1 cellular context compared by ENCODE assay signal in the genomic region with DNA sequence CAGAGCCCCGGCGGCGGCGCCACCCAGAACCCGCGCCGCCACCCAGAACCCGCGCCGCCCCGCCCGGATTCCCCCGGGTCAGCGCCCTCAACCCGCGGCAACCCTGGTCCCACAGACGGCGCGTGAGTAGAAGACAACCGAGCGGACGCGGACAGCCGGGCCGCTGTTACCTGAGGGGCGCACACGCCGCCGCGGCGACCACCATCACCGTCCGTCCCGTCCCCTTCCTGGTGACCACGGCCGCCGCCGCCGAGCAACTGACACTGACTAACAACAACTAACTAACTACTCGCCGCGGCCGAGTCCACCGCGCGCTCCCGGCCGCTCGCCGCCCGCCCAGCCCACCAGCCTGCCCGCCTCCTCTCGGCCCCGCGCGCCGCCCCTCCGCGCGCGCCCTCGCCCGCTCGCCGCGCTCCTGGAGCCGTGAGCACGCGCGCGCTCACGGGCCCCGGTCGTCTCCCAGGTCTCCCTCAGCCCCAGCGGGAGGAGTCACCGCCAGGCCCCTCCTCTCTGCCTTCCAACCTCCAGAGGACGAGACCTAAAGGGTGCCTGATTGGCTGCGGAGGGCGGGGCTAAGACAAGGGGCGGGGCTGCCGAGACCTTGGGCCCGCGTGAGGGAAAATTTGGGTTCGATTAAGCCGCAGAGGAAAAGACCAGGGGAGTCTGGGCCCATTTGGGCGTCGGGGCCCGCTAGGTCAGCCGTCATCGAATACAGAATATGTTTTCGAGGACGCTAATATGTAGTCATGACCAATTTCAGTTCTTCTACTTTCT.
TF ChIP-seq lines count a peak whose summit lies in the region.

A gene with protein sequence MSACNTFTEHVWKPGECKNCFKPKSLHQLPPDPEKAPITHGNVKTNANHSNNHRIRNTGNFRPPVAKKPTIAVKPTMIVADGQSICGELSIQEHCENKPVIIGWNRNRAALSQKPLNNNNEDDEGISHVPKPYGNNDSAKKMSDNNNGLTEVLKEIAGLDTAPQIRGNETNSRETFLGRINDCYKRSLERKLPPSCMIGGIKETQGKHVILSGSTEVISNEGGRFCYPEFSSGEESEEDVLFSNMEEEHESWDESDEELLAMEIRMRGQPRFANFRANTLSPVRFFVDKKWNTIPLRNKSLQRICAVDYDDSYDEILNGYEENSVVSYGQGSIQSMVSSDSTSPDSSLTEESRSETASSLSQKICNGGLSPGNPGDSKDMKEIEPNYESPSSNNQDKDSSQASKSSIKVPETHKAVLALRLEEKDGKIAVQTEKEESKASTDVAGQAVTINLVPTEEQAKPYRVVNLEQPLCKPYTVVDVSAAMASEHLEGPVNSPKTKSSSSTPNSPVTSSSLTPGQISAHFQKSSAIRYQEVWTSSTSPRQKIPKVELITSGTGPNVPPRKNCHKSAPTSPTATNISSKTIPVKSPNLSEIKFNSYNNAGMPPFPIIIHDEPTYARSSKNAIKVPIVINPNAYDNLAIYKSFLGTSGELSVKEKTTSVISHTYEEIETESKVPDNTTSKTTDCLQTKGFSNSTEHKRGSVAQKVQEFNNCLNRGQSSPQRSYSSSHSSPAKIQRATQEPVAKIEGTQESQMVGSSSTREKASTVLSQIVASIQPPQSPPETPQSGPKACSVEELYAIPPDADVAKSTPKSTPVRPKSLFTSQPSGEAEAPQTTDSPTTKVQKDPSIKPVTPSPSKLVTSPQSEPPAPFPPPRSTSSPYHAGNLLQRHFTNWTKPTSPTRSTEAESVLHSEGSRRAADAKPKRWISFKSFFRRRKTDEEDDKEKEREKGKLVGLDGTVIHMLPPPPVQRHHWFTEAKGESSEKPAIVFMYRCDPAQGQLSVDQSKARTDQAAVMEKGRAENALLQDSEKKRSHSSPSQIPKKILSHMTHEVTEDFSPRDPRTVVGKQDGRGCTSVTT (N-terminal part only) (minus strand): TSS at position 269 of the 774 bp plus-strand sequence. CDS start 238,178 bp downstream, outside the sequence.

TF ChIP-seq in SK-N-SH, 30 proteins besides CTCF, POLR2A, EP300 and RAD21 (continued from another document):
- TF ChIP-seq GATA2 (CRISPR knock-in tag; IDR thresholded peaks at IDR 0.05) (no peak), TAF1 (IDR thresholded peaks at IDR 0.05; ENCODE audit: borderline replicate concordance, low read depth, low read length) (peak; percentile 77; the same call in 1 of the 2 replicates), JUND (IDR thresholded peaks at IDR 0.05) (no peak), RCOR1 (IDR thresholded peaks at IDR 0.05; ENCODE audit: low read length) (no peak), FOSL2 (IDR thresholded peaks at IDR 0.05; ENCODE audit: borderline replicate concordance, low read depth) (no peak), MEF2A (IDR thresholded peaks at IDR 0.05; ENCODE audit: borderline replicate concordance, low read depth) (no peak), FOXJ3 (CRISPR knock-in tag; IDR thresholded peaks at IDR 0.05) (no peak), RFX5 (IDR thresholded peaks at IDR 0.05; ENCODE audit: low read length) (no peak; the same call in 1 of the 2 replicates)
- TF ChIP-seq, protein P1, sequence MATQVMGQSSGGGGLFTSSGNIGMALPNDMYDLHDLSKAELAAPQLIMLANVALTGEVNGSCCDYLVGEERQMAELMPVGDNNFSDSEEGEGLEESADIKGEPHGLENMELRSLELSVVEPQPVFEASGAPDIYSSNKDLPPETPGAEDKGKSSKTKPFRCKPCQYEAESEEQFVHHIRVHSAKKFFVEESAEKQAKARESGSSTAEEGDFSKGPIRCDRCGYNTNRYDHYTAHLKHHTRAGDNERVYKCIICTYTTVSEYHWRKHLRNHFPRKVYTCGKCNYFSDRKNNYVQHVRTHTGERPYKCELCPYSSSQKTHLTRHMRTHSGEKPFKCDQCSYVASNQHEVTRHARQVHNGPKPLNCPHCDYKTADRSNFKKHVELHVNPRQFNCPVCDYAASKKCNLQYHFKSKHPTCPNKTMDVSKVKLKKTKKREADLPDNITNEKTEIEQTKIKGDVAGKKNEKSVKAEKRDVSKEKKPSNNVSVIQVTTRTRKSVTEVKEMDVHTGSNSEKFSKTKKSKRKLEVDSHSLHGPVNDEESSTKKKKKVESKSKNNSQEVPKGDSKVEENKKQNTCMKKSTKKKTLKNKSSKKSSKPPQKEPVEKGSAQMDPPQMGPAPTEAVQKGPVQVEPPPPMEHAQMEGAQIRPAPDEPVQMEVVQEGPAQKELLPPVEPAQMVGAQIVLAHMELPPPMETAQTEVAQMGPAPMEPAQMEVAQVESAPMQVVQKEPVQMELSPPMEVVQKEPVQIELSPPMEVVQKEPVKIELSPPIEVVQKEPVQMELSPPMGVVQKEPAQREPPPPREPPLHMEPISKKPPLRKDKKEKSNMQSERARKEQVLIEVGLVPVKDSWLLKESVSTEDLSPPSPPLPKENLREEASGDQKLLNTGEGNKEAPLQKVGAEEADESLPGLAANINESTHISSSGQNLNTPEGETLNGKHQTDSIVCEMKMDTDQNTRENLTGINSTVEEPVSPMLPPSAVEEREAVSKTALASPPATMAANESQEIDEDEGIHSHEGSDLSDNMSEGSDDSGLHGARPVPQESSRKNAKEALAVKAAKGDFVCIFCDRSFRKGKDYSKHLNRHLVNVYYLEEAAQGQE (IDR thresholded peaks at IDR 0.05; ENCODE audit: low read depth, low read length) = no peak
- TF ChIP-seq, protein P2, sequence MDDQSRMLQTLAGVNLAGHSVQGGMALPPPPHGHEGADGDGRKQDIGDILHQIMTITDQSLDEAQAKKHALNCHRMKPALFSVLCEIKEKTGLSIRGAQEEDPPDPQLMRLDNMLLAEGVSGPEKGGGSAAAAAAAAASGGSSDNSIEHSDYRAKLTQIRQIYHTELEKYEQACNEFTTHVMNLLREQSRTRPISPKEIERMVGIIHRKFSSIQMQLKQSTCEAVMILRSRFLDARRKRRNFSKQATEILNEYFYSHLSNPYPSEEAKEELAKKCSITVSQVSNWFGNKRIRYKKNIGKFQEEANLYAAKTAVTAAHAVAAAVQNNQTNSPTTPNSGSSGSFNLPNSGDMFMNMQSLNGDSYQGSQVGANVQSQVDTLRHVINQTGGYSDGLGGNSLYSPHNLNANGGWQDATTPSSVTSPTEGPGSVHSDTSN (IDR thresholded peaks at IDR 0.05) = no peak
- TF ChIP-seq, protein P3, sequence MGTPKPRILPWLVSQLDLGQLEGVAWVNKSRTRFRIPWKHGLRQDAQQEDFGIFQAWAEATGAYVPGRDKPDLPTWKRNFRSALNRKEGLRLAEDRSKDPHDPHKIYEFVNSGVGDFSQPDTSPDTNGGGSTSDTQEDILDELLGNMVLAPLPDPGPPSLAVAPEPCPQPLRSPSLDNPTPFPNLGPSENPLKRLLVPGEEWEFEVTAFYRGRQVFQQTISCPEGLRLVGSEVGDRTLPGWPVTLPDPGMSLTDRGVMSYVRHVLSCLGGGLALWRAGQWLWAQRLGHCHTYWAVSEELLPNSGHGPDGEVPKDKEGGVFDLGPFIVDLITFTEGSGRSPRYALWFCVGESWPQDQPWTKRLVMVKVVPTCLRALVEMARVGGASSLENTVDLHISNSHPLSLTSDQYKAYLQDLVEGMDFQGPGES (IDR thresholded peaks at IDR 0.05; ENCODE audit: low read depth, low read length) = no peak
TF ChIP-seq in SK-N-SH: peak in this region for 5.
